Comparison of ENCODE assay signal across 1 cellular context in genomic region chr11:44308923-44309482, GRCh38.
TF ChIP-seq lines count a peak whose summit lies in the region.

No MANE protein-coding gene starts in this region.

TF ChIP-seq in SK-N-SH, 30 proteins besides CTCF, POLR2A, EP300 and RAD21 (continued from another document):
- TF ChIP-seq IRF3 (IDR thresholded peaks at IDR 0.05; ENCODE audit: low read depth, low read length), result no peak
- TF ChIP-seq SIN3A (IDR thresholded peaks at IDR 0.05; ENCODE audit: borderline replicate concordance, low read depth, low read length), result no peak
- no peak for TF ChIP-seq GABPA (IDR thresholded peaks at IDR 0.05; ENCODE audit: low read depth)
- no peak for TF ChIP-seq SMC3 (IDR thresholded peaks at IDR 0.05; ENCODE audit: low read depth, low read length)
- no peak for TF ChIP-seq TAF1 (IDR thresholded peaks at IDR 0.05; ENCODE audit: borderline replicate concordance, low read depth, low read length)
- TF ChIP-seq FOXJ3 (CRISPR knock-in tag; IDR thresholded peaks at IDR 0.05), result no peak
TF ChIP-seq in SK-N-SH: peak in this region for 0.
